ENCODE assay signal across 1 cellular context in the genomic region with DNA sequence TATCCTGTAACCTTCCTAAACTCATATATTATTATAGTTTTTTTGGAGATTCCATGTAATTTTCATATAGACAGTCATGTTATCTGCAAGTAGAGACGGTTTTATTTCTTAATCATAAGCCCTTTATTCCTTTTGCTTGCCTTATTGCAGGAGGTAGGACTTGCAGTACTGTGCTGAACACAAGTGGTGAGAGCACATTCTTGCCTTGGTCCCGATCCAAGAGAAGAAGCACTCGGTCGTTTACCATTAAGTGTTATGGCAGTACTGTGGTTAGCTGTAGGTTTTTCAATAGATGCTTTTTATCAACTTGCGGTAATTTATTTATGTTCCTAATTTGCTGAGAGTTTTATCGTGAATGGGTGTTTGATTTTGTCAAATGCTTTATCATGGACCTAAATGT.
TF ChIP-seq lines count a peak whose summit lies in the region.

No MANE protein-coding gene starts in this region.

TF ChIP-seq in SK-N-SH, 30 proteins besides CTCF, POLR2A, EP300 and RAD21 (continued from another document):
- TF ChIP-seq, protein P1, sequence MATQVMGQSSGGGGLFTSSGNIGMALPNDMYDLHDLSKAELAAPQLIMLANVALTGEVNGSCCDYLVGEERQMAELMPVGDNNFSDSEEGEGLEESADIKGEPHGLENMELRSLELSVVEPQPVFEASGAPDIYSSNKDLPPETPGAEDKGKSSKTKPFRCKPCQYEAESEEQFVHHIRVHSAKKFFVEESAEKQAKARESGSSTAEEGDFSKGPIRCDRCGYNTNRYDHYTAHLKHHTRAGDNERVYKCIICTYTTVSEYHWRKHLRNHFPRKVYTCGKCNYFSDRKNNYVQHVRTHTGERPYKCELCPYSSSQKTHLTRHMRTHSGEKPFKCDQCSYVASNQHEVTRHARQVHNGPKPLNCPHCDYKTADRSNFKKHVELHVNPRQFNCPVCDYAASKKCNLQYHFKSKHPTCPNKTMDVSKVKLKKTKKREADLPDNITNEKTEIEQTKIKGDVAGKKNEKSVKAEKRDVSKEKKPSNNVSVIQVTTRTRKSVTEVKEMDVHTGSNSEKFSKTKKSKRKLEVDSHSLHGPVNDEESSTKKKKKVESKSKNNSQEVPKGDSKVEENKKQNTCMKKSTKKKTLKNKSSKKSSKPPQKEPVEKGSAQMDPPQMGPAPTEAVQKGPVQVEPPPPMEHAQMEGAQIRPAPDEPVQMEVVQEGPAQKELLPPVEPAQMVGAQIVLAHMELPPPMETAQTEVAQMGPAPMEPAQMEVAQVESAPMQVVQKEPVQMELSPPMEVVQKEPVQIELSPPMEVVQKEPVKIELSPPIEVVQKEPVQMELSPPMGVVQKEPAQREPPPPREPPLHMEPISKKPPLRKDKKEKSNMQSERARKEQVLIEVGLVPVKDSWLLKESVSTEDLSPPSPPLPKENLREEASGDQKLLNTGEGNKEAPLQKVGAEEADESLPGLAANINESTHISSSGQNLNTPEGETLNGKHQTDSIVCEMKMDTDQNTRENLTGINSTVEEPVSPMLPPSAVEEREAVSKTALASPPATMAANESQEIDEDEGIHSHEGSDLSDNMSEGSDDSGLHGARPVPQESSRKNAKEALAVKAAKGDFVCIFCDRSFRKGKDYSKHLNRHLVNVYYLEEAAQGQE (IDR thresholded peaks at IDR 0.05; ENCODE audit: low read depth, low read length): no peak
- TF ChIP-seq TEAD4 (IDR thresholded peaks at IDR 0.05; ENCODE audit: borderline replicate concordance, insufficient read depth) (no peak), SIN3A (IDR thresholded peaks at IDR 0.05; ENCODE audit: borderline replicate concordance, low read depth, low read length) (no peak), FOSL2 (IDR thresholded peaks at IDR 0.05; ENCODE audit: borderline replicate concordance, low read depth) (no peak), GATA2 (CRISPR knock-in tag; IDR thresholded peaks at IDR 0.05) (no peak)
- TF ChIP-seq, protein P2, sequence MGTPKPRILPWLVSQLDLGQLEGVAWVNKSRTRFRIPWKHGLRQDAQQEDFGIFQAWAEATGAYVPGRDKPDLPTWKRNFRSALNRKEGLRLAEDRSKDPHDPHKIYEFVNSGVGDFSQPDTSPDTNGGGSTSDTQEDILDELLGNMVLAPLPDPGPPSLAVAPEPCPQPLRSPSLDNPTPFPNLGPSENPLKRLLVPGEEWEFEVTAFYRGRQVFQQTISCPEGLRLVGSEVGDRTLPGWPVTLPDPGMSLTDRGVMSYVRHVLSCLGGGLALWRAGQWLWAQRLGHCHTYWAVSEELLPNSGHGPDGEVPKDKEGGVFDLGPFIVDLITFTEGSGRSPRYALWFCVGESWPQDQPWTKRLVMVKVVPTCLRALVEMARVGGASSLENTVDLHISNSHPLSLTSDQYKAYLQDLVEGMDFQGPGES (IDR thresholded peaks at IDR 0.05; ENCODE audit: low read depth, low read length): no peak
- TF ChIP-seq, protein P3, sequence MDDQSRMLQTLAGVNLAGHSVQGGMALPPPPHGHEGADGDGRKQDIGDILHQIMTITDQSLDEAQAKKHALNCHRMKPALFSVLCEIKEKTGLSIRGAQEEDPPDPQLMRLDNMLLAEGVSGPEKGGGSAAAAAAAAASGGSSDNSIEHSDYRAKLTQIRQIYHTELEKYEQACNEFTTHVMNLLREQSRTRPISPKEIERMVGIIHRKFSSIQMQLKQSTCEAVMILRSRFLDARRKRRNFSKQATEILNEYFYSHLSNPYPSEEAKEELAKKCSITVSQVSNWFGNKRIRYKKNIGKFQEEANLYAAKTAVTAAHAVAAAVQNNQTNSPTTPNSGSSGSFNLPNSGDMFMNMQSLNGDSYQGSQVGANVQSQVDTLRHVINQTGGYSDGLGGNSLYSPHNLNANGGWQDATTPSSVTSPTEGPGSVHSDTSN (IDR thresholded peaks at IDR 0.05): no peak
